In the genomic region with DNA sequence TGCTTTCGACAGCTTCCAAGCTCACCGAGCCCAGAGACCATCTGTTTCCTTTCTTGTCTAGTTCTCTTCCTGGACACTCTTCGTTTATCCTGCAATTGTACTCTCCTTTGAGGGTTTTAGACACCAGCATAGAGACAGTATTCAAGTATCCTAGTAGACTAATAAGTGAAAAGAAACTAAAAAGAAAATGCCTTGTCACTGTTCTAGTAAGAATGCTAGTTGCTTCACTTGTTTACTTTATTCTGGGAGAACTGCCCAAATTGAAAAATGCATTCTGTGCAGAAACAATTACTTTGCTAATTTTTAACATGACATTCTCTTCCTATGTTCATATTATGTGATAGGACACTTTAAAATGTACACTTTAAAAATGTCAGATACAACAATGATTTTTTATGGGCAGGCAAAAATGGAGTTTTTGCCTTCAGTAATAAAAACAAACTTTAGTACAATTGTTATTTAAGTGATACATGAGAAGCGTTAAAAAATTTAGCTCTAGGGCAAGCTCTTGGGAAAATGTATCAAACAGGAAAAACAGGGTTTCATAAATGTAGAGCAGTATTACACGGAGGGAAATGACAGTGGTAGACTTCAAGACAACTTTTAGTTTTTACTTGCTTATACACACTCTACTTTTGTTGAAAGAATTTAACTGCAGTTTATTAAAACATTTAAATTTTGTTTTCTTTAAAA, we compare ENCODE assay signal across 2 cellular contexts.
TF ChIP-seq lines count a peak whose summit lies in the region.

No MANE protein-coding gene starts in this region.

TF ChIP-seq in GM23338, 12 proteins besides CTCF, POLR2A, EP300 and RAD21:
- TF ChIP-seq ZNF331 (CRISPR knock-in tag; IDR thresholded peaks at IDR 0.05; ENCODE audit: low read depth) (no peak), STAT1 (IDR thresholded peaks at IDR 0.05; ENCODE audit: unreplicated experiment) (no peak), CREB1 (CRISPR knock-in tag; IDR thresholded peaks at IDR 0.05; ENCODE audit: low read depth) (no peak), POLR2AphosphoS5 (IDR thresholded peaks at IDR 0.05; ENCODE audit: low read depth) (no peak), JUNB (IDR thresholded peaks at IDR 0.05; ENCODE audit: unreplicated experiment) (no peak), EZH2phosphoT487 (IDR thresholded peaks at IDR 0.05; ENCODE audit: unreplicated experiment) (no peak)
- TF ChIP-seq, protein P1, sequence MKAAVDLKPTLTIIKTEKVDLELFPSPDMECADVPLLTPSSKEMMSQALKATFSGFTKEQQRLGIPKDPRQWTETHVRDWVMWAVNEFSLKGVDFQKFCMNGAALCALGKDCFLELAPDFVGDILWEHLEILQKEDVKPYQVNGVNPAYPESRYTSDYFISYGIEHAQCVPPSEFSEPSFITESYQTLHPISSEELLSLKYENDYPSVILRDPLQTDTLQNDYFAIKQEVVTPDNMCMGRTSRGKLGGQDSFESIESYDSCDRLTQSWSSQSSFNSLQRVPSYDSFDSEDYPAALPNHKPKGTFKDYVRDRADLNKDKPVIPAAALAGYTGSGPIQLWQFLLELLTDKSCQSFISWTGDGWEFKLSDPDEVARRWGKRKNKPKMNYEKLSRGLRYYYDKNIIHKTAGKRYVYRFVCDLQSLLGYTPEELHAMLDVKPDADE (IDR thresholded peaks at IDR 0.05), result no peak

TF ChIP-seq in SK-N-SH, 30 proteins besides CTCF, POLR2A, EP300 and RAD21:
- TF ChIP-seq, protein P2, sequence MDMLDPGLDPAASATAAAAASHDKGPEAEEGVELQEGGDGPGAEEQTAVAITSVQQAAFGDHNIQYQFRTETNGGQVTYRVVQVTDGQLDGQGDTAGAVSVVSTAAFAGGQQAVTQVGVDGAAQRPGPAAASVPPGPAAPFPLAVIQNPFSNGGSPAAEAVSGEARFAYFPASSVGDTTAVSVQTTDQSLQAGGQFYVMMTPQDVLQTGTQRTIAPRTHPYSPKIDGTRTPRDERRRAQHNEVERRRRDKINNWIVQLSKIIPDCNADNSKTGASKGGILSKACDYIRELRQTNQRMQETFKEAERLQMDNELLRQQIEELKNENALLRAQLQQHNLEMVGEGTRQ (IDR thresholded peaks at IDR 0.05; ENCODE audit: borderline replicate concordance, low read depth, low read length), result no peak
- TF ChIP-seq YY1 (IDR thresholded peaks at IDR 0.05; ENCODE audit: low read depth), result no peak
- no peak for TF ChIP-seq GATA2 (CRISPR knock-in tag; IDR thresholded peaks at IDR 0.05)
- TF ChIP-seq RXRA (IDR thresholded peaks at IDR 0.05; ENCODE audit: borderline replicate concordance, low read depth), result no peak
- no peak for TF ChIP-seq ELF1 (IDR thresholded peaks at IDR 0.05)
- TF ChIP-seq, protein P3, sequence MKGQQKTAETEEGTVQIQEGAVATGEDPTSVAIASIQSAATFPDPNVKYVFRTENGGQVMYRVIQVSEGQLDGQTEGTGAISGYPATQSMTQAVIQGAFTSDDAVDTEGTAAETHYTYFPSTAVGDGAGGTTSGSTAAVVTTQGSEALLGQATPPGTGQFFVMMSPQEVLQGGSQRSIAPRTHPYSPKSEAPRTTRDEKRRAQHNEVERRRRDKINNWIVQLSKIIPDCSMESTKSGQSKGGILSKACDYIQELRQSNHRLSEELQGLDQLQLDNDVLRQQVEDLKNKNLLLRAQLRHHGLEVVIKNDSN (IDR thresholded peaks at IDR 0.05; ENCODE audit: borderline replicate concordance, low read depth), result no peak
- TF ChIP-seq MEF2A (IDR thresholded peaks at IDR 0.05; ENCODE audit: borderline replicate concordance, low read depth), result no peak
- no peak for TF ChIP-seq GABPA (IDR thresholded peaks at IDR 0.05; ENCODE audit: low read depth)
- no peak for TF ChIP-seq RCOR1 (IDR thresholded peaks at IDR 0.05; ENCODE audit: low read length)
- TF ChIP-seq NFIC (IDR thresholded peaks at IDR 0.05; ENCODE audit: borderline replicate concordance), result no peak
- no peak for TF ChIP-seq EZH2phosphoT487 (IDR thresholded peaks at IDR 0.05; ENCODE audit: borderline replicate concordance, low read depth)
- TF ChIP-seq, protein P4, sequence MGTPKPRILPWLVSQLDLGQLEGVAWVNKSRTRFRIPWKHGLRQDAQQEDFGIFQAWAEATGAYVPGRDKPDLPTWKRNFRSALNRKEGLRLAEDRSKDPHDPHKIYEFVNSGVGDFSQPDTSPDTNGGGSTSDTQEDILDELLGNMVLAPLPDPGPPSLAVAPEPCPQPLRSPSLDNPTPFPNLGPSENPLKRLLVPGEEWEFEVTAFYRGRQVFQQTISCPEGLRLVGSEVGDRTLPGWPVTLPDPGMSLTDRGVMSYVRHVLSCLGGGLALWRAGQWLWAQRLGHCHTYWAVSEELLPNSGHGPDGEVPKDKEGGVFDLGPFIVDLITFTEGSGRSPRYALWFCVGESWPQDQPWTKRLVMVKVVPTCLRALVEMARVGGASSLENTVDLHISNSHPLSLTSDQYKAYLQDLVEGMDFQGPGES (IDR thresholded peaks at IDR 0.05; ENCODE audit: low read depth, low read length), result no peak
TF ChIP-seq in SK-N-SH: peak in this region for 0.
